8 cellular contexts compared by ENCODE assay signal in genomic region chr9:89309608-89310485, GRCh38. TPM values are rescaled to one million over a fixed set of nuclear protein-coding genes. Genes with fewer than 3 reads are reported as not detected.
DNase-seq lines count a peak whose midpoint lies in the region; ATAC-seq and TF ChIP-seq lines count a peak whose summit lies in the region.

No MANE protein-coding gene starts in this region.

- 18 to 21% (median 18%) methylated on average over 24 to 25 of the region's 25 CpGs for WGBS in adipose tissue, 3 donors

- no peak for ATAC-seq in HG02610 (IDR thresholded peaks at IDR 0.05; ENCODE audit: unreplicated experiment)
- ATAC-seq in GM21447 (IDR thresholded peaks at IDR 0.05; ENCODE audit: unreplicated experiment), result no peak

- H3K4me1 Mint-ChIP-seq in CD14-positive monocyte, result peaks cover 31% of the 10 kb centered on the region

- H3K9me3 Mint-ChIP-seq in CD14-positive monocyte, result no peaks in the 10 kb centered on the region

- intact Hi-C loops in CD14-positive monocyte (cut with micrococcal nuclease), result loop anchor here (10.0 kb wide), 2 partner anchors 75 to 215 kb away; no protein-coding TSS in a partner anchor

- H3K9ac ChIP-seq in subcutaneous abdominal adipose tissue (ENCODE audit: low read length in 5 of 5), result peak overlapping the region; percentile 79 to 98 (median 91)

- peaks cover 0 to 5% (median 0%) of the 10 kb centered on the region in 5 donors for H3K27me3 ChIP-seq in subcutaneous abdominal adipose tissue (ENCODE audit: control insufficient read depth in 5 of 5, insufficient read depth in 4 of 5, low read length in 5 of 5)

- H3K27ac ChIP-seq in KOPT-K1 (ENCODE audit: low read depth, low read length, poor library complexity, severe bottlenecking) (peak overlapping the region; percentile 98), adipose tissue (ENCODE audit: low read depth, low read length) (peak overlapping the region; percentile 98), subcutaneous abdominal adipose tissue (ENCODE audit: low read depth, low read length) (peak overlapping the region; percentile 100)

- H3K9me3 ChIP-seq in KOPT-K1 (ENCODE audit: insufficient read depth, low read length, poor library complexity, severe bottlenecking), result no peaks in the 10 kb centered on the region
- no peaks in the 10 kb centered on the region for H3K9me3 ChIP-seq in subcutaneous abdominal adipose tissue (ENCODE audit: control insufficient read depth in 5 of 5, low read length in 5 of 5)

- peaks cover 0 to 21% (median 19%) of the 10 kb centered on the region in 5 donors for H3K4me1 ChIP-seq in subcutaneous abdominal adipose tissue (ENCODE audit: control insufficient read depth in 5 of 5, insufficient read depth in 5 of 5, low read length in 5 of 5)

- H3K4me3 Mint-ChIP-seq in CD14-positive monocyte, result peak overlapping the region; percentile 84 to 89

- peak overlapping the region; percentile 95 to 99 (median 98) for H3K27ac Mint-ChIP-seq in CD14-positive monocyte

- TF ChIP-seq CTCF in CD14-positive monocyte (IDR thresholded peaks at IDR 0.05), result no peak
- no peak for TF ChIP-seq CTCF in GM20000 (IDR thresholded peaks at IDR 0.05; ENCODE audit: extremely low read depth, missing control alignments)

- peaks cover 0 to 2% (median 0%) of the 10 kb centered on the region in 3 donors for H3K27me3 Mint-ChIP-seq in CD14-positive monocyte (ENCODE audit: low read depth in 3 of 3)

- peaks cover 27% of the 10 kb centered on the region for H3K36me3 ChIP-seq in KOPT-K1 (ENCODE audit: insufficient read depth, low read length)
- peaks cover 0 to 2% (median 0%) of the 10 kb centered on the region in 5 donors for H3K36me3 ChIP-seq in subcutaneous abdominal adipose tissue (ENCODE audit: control insufficient read depth in 5 of 5, insufficient read depth in 5 of 5, low read length in 5 of 5)

- DNase-seq in CD14-positive monocyte (ENCODE audit: low spot score) (no peak), kidney tubule cell (ENCODE audit: low spot score) (peak; percentile 50), GM20000 (ENCODE audit: low spot score) (no peak)

- H3K4me3 ChIP-seq in subcutaneous abdominal adipose tissue (ENCODE audit: low read depth in 1 of 5, low read length in 5 of 5), result peak overlapping the region; percentile 66 to 83 (median 77)

- H3K36me3 Mint-ChIP-seq in CD14-positive monocyte, result peaks cover 3 to 6% of the 10 kb centered on the region in 2 donors

RNA-seq across cellular contexts. Expression of gene CKS2, which starts 1.1 kb away (rescaled TPM):
- polyA plus RNA-seq in CD14-positive monocyte (10 to 100 TPM; 12.3 to 14.5 TPM), adipose tissue (10 to 100 TPM in 2 of 3 donors, 1 to 10 TPM in 1; 5.1 to 28.9 (median 23.4) TPM)

RNA-seq across cellular contexts. Expression of gene SECISBP2, which starts 8.5 kb away (rescaled TPM):
- polyA plus RNA-seq in CD14-positive monocyte, result 1 to 10 TPM; 8.6 to 9.8 TPM
- polyA plus RNA-seq in adipose tissue, result 10 to 100 TPM; 22.0 to 23.6 (median 23.4) TPM
